Comparison of ENCODE assay signal across 8 cellular contexts in genomic region chr4:128454281-128455075, GRCh38.
A peak's percentile ranks its signal among the peaks of the same experiment; 100 is the strongest.
DNase-seq lines count a peak whose midpoint lies in the region; ATAC-seq, FAIRE-seq and TF ChIP-seq lines count a peak whose summit lies in the region.

No MANE protein-coding gene starts in this region.

- H3K4ac ChIP-seq in neuronal stem cell (ENCODE audit: low read length), result no peak overlapping the region

- no peak overlapping the region for H3K18ac ChIP-seq in neuronal stem cell (ENCODE audit: low read length)

- H3K4me3 ChIP-seq in Peyer's patch (no peak overlapping the region), fibroblast of pulmonary artery (replicated peaks; ENCODE audit: low read depth, low read length) (peak overlapping the region; percentile 31), neuronal stem cell (ENCODE audit: low read length in 2 of 2) (no peak overlapping the region), thoracic aorta (peak overlapping the region; percentile 13)

- H2BK120ac ChIP-seq in neuronal stem cell (ENCODE audit: low read depth, low read length), result no peak overlapping the region

- H2BK5ac ChIP-seq in neuronal stem cell (ENCODE audit: low read length), result no peak overlapping the region

- H3K27me3 ChIP-seq in Peyer's patch (no peaks in the 10 kb centered on the region), neuronal stem cell (ENCODE audit: control insufficient read depth in 3 of 3, insufficient read depth in 3 of 3, low read depth in 1 of 3, low read length in 3 of 3) (peaks cover 0 to 4% (median 0%) of the 10 kb centered on the region in 3 experiments), thoracic aorta (replicated peaks; ENCODE audit: insufficient read depth) (no peaks in the 10 kb centered on the region)

- H2AFZ ChIP-seq in neuronal stem cell (ENCODE audit: low read length), result no peak overlapping the region

- no peaks in the 10 kb centered on the region for H3K36me3 ChIP-seq in Peyer's patch
- H3K36me3 ChIP-seq in neuronal stem cell (replicated peaks in 1 of 2; ENCODE audit: control insufficient read depth in 2 of 2, insufficient read depth in 2 of 2, low read length in 2 of 2), result no peaks in the 10 kb centered on the region
- no peaks in the 10 kb centered on the region for H3K36me3 ChIP-seq in thoracic aorta

- no peak overlapping the region for H4K8ac ChIP-seq in neuronal stem cell (ENCODE audit: low read depth, low read length)

- H3K9me3 Mint-ChIP-seq in activated T-cell treated with anti-CD3 and anti-CD28 coated beads, Interleukin-2, amount 50 U/mL, for 72 hours, result no peaks in the 10 kb centered on the region

- H3K4me1 ChIP-seq in Peyer's patch, result no peaks in the 10 kb centered on the region
- H3K4me1 ChIP-seq in neuronal stem cell (ENCODE audit: control insufficient read depth in 2 of 2, insufficient read depth in 1 of 2, low read depth in 1 of 2, low read length in 2 of 2), result peaks cover 2 to 3% of the 10 kb centered on the region in 2 donors
- H3K4me1 ChIP-seq in thoracic aorta (ENCODE audit: control insufficient read depth in 1 of 2, low read depth in 2 of 2), result peaks cover 0 to 24% of the 10 kb centered on the region in 2 donors

- no peak overlapping the region for H4K91ac ChIP-seq in neuronal stem cell (ENCODE audit: low read depth, low read length, poor library complexity)

- H3K36me3 Mint-ChIP-seq in activated T-cell treated with anti-CD3 and anti-CD28 coated beads, Interleukin-2, amount 50 U/mL, for 72 hours (ENCODE audit: insufficient read depth in 2 of 2), result no peaks in the 10 kb centered on the region

- DNase-seq in GDM1 (lab: John Stamatoyannopoulos, UW) (peak; percentile 59), H54 (ENCODE audit: insufficient read length, low spot score) (peak; percentile 56), Peyer's patch (peak; percentile 43 to 85 (median 67)), fibroblast of pulmonary artery (ENCODE audit: low read depth) (peak; percentile 97), neuronal stem cell (ENCODE audit: low spot score) (peak; percentile 59), thoracic aorta (ENCODE audit: low spot score) (peak; percentile 49)
- DNase-seq in activated T-cell treated with anti-CD3 and anti-CD28 coated beads, Interleukin-2, amount 50 U/mL, for 72 hours, result peak; percentile 67 to 74

- H3K27me3 Mint-ChIP-seq in activated T-cell treated with anti-CD3 and anti-CD28 coated beads, Interleukin-2, amount 50 U/mL, for 72 hours (ENCODE audit: low read depth), result no peaks in the 10 kb centered on the region

- H2AK5ac ChIP-seq in neuronal stem cell (ENCODE audit: low read depth, low read length), result no peak overlapping the region

- H2BK15ac ChIP-seq in neuronal stem cell (ENCODE audit: low read length), result no peak overlapping the region

- no peak overlapping the region for H3K9ac ChIP-seq in neuronal stem cell (ENCODE audit: low read depth, low read length, poor library complexity)

- peaks cover 8% of the 10 kb centered on the region for H3K4me1 Mint-ChIP-seq in activated T-cell treated with anti-CD3 and anti-CD28 coated beads, Interleukin-2, amount 50 U/mL, for 72 hours (ENCODE audit: low read depth)

- H3K14ac ChIP-seq in neuronal stem cell (ENCODE audit: low read length), result no peak overlapping the region

- H3K9me3 ChIP-seq in Peyer's patch, result no peaks in the 10 kb centered on the region
- no peaks in the 10 kb centered on the region for H3K9me3 ChIP-seq in neuronal stem cell (replicated peaks in 1 of 2; ENCODE audit: control insufficient read depth in 2 of 2, insufficient read depth in 1 of 2, low read depth in 1 of 2, low read length in 2 of 2)
- no peaks in the 10 kb centered on the region for H3K9me3 ChIP-seq in thoracic aorta

- peak; percentile 67 for FAIRE-seq in H54 (lab: Jason Lieb, UNC)

- H3K4me3 Mint-ChIP-seq in activated T-cell treated with anti-CD3 and anti-CD28 coated beads, Interleukin-2, amount 50 U/mL, for 72 hours, result peak overlapping the region; percentile 50 to 54

- no peak overlapping the region for H3K23ac ChIP-seq in neuronal stem cell (ENCODE audit: low read depth, low read length, poor library complexity)

- no peak overlapping the region for H3K4me2 ChIP-seq in neuronal stem cell (ENCODE audit: insufficient read depth, low read length, poor library complexity, severe bottlenecking)

- TF ChIP-seq CTCF in LNCAP (IDR thresholded peaks at IDR 0.05) (peak; percentile 76), Peyer's patch (IDR thresholded peaks at IDR 0.05) (peak in 5 of 6 experiments; percentile 22 to 78 (median 75)), fibroblast of pulmonary artery (IDR thresholded peaks at IDR 0.05; ENCODE audit: low read length, missing control alignments) (peak; percentile 95), thoracic aorta (IDR thresholded peaks at IDR 0.05) (peak; percentile 78)

- H3K79me1 ChIP-seq in neuronal stem cell (ENCODE audit: low read depth, low read length), result no peaks in the 10 kb centered on the region

- peak; percentile 96 to 98 for ATAC-seq in activated T-cell treated with anti-CD3 and anti-CD28 coated beads, Interleukin-2, amount 50 U/mL, for 72 hours (replicated peaks in 1 of 2)
- ATAC-seq in thoracic aorta (ENCODE audit: insufficient number of reproducible peaks, low FRiP score, low read depth), result peak; percentile 81

- no peak overlapping the region for H3K27ac Mint-ChIP-seq in activated T-cell treated with anti-CD3 and anti-CD28 coated beads, Interleukin-2, amount 50 U/mL, for 72 hours

- H2BK12ac ChIP-seq in neuronal stem cell (ENCODE audit: low read length), result no peak overlapping the region

- TF ChIP-seq POLR2A in H54 (IDR thresholded peaks at IDR 0.05; ENCODE audit: low read depth, low read length), result no peak
- no peak for TF ChIP-seq POLR2A in Peyer's patch (IDR thresholded peaks at IDR 0.05)

- WGBS in neuronal stem cell (ENCODE audit: extremely low coverage in 2 of 2, insufficient read length in 2 of 2, insufficient replicate concordance in 1 of 2), 2 donors, result no CpG with 5 or more reads among the region's 13 CpGs

- H3K27ac ChIP-seq in Peyer's patch, result no peak overlapping the region
- no peak overlapping the region for H3K27ac ChIP-seq in neuronal stem cell (replicated peaks; ENCODE audit: low read length)
- H3K27ac ChIP-seq in thoracic aorta, result no peak overlapping the region

Comparison
In these comparisons a context has a peak if more than half of its experiments do, and no peak if none do; other contexts are left out.
1. H3K4me3 ChIP-seq: peak in fibroblast of pulmonary artery (single experiment) and thoracic aorta (single experiment); none in Peyer's patch (0 of 4) and neuronal stem cell (0 of 2).
2. Peak in every context shown above with its lines, with median percentiles within 50 percentile points of each other: DNase-seq and CTCF ChIP-seq.